12 cellular contexts compared by ENCODE assay signal in genomic region chr20:50344232-50345071, GRCh38.
DNase-seq lines count a peak whose midpoint lies in the region; ATAC-seq and TF ChIP-seq lines count a peak whose summit lies in the region.
"Had no signal": no experiment of that assay in that cellular context is flagged by ENCODE, and none has a peak within 500 bp of the region (broad histone marks: within the 10 kb centered on the region; RNA-seq: fewer than 3 reads in every experiment).

No MANE protein-coding gene starts in this region.

- WGBS in SK-N-SH (ENCODE audit: low lambda C conversion rate): 90% methylated on average over 11 of the region's 11 CpGs
- WGBS in transverse colon (ENCODE audit: low coverage in 1 of 2), 2 donors: 79 to 86% methylated on average over 4 to 11 of the region's 11 CpGs

- H3K27me3 Mint-ChIP-seq in progenitor cell of endocrine pancreas: peaks cover 5% of the 10 kb centered on the region
- H3K27me3 Mint-ChIP-seq in T-helper 2 cell treated with Interferon-gamma antibody and Interleukin-4, amounts not matched to agents 5 μg/mL and 100 μg/mL, for 36 hours (ENCODE audit: low read depth): no peaks in the 10 kb centered on the region

- no peak for TF ChIP-seq POLR2A in transverse colon (IDR thresholded peaks at IDR 0.05)

- ATAC-seq in SK-N-SH treated with all-trans-retinoic acid at 6 μM for 48 hours (no peak), GM18502 (IDR thresholded peaks at IDR 0.05; ENCODE audit: poor library complexity, unreplicated experiment) (no peak)
- ATAC-seq: stimulated activated effector memory CD8-positive, alpha-beta T cell treated with anti-CD3 and anti-CD28 coated beads, Interleukin-12 subunit alpha, Interleukin-12 subunit beta, amount 100 ng/mL, for 72 hours had no signal

- H3K27ac ChIP-seq in SK-N-SH (ENCODE audit: low read depth in 2 of 2, low read length in 1 of 2) (no peak overlapping the region), transverse colon (no peak overlapping the region)

- no peaks in the 10 kb centered on the region for H3K9me3 Mint-ChIP-seq in progenitor cell of endocrine pancreas (ENCODE audit: low read depth)
- no peaks in the 10 kb centered on the region for H3K9me3 Mint-ChIP-seq in T-helper 2 cell treated with Interferon-gamma antibody and Interleukin-4, amounts not matched to agents 5 μg/mL and 100 μg/mL, for 36 hours
- H3K9me3 Mint-ChIP-seq: stimulated activated effector memory CD8-positive, alpha-beta T cell treated with anti-CD3 and anti-CD28 coated beads, Interleukin-12 subunit alpha, Interleukin-12 subunit beta, amount 100 ng/mL, for 72 hours had no signal

- H3F3A ChIP-seq in SK-N-SH (replicated peaks; ENCODE audit: insufficient read depth): no peaks in the 10 kb centered on the region

- H3K36me3 ChIP-seq in SK-N-SH (replicated peaks in 1 of 2; ENCODE audit: control insufficient read depth in 1 of 2, insufficient read depth in 2 of 2, low read length in 1 of 2) (no peaks in the 10 kb centered on the region), transverse colon (no peaks in the 10 kb centered on the region)

- H3K36me3 Mint-ChIP-seq in progenitor cell of endocrine pancreas (ENCODE audit: insufficient read depth): no peaks in the 10 kb centered on the region
- no peaks in the 10 kb centered on the region for H3K36me3 Mint-ChIP-seq in T-helper 2 cell treated with Interferon-gamma antibody and Interleukin-4, amounts not matched to agents 5 μg/mL and 100 μg/mL, for 36 hours (ENCODE audit: low read depth)

- H3K9me2 ChIP-seq in SK-N-SH: no peaks in the 10 kb centered on the region

- no peak overlapping the region for H2AFZ ChIP-seq in SK-N-SH (ENCODE audit: low read depth)

- H4K20me1 ChIP-seq in SK-N-SH (ENCODE audit: insufficient read depth): no peaks in the 10 kb centered on the region

- peak; percentile 35; the same call in 1 of the 2 replicates for TF ChIP-seq CTCF in SK-N-SH (IDR thresholded peaks at IDR 0.05)
- peak; percentile 25 for TF ChIP-seq CTCF in cardiac fibroblast (IDR thresholded peaks at IDR 0.05; ENCODE audit: low read depth, low read length)
- TF ChIP-seq CTCF in progenitor cell of endocrine pancreas (IDR thresholded peaks at IDR 0.05; ENCODE audit: unreplicated experiment): peak; percentile 16
- no peak for TF ChIP-seq CTCF in transverse colon (IDR thresholded peaks at IDR 0.05)

- POLR2A ChIA-PET in SK-N-SH (lab: Yijun Ruan, JAX): no interaction called here

- no peak overlapping the region for H3K4me3 Mint-ChIP-seq in progenitor cell of endocrine pancreas (ENCODE audit: low read depth)
- H3K4me3 Mint-ChIP-seq in T-helper 2 cell treated with Interferon-gamma antibody and Interleukin-4, amounts not matched to agents 5 μg/mL and 100 μg/mL, for 36 hours: no peak overlapping the region
- H3K4me3 Mint-ChIP-seq: stimulated activated effector memory CD8-positive, alpha-beta T cell treated with anti-CD3 and anti-CD28 coated beads, Interleukin-12 subunit alpha, Interleukin-12 subunit beta, amount 100 ng/mL, for 72 hours had no signal

- no peak; the same call in 1 of the 2 replicates for TF ChIP-seq RAD21 in SK-N-SH (IDR thresholded peaks at IDR 0.05; ENCODE audit: low read length)

- no peak overlapping the region for H3K27ac Mint-ChIP-seq in progenitor cell of endocrine pancreas
- H3K27ac Mint-ChIP-seq in T-helper 2 cell treated with Interferon-gamma antibody and Interleukin-4, amounts not matched to agents 5 μg/mL and 100 μg/mL, for 36 hours: no peak overlapping the region
- H3K27ac Mint-ChIP-seq: stimulated activated effector memory CD8-positive, alpha-beta T cell treated with anti-CD3 and anti-CD28 coated beads, Interleukin-12 subunit alpha, Interleukin-12 subunit beta, amount 100 ng/mL, for 72 hours had no signal

- TF ChIP-seq EP300 in SK-N-SH (IDR thresholded peaks at IDR 0.05; ENCODE audit: borderline replicate concordance in 1 of 2, low read depth in 1 of 2, low read length in 1 of 2) (no peak), transverse colon (IDR thresholded peaks at IDR 0.05; ENCODE audit: low read depth) (no peak)

- no peak overlapping the region for H3K4me2 ChIP-seq in SK-N-SH

- in situ Hi-C loops in transverse colon (cut with MboI; ENCODE audit: low pct_ligation_motif_present in 1 of 4, low pct_unique_long_range_greater_than_20kb in 1 of 4, low sequenced_read_pairs in 3 of 4): loop anchor here in 1 of 4 donors (25.0 kb wide), 1 partner anchor 132 kb away; no protein-coding TSS in a partner anchor

- H3K4me1 ChIP-seq in SK-N-SH (ENCODE audit: control insufficient read depth in 1 of 2, insufficient read depth in 2 of 2, low read depth in 1 of 2, low read length in 1 of 2): peaks cover 13 to 27% of the 10 kb centered on the region in 2 experiments; a peak in 2 of 4 replicates
- peaks cover 0 to 22% (median 10%) of the 10 kb centered on the region in 4 donors for H3K4me1 ChIP-seq in transverse colon

- no peak overlapping the region for H3K9ac ChIP-seq in SK-N-SH

- H3K4me3 ChIP-seq in SK-N-SH (ENCODE audit: low read depth in 2 of 2, low read length in 1 of 2) (no peak overlapping the region), cardiac fibroblast (replicated peaks in 1 of 2; ENCODE audit: low read depth in 2 of 2, low read length in 2 of 2) (no peak overlapping the region), transverse colon (no peak overlapping the region)

- CTCF ChIA-PET in SK-N-SH (lab: Yijun Ruan, JAX): interaction anchor here (1.2 to 1.3 kb wide), 2 partner anchors 10 to 14 kb away, joined by 3 to 4 read pairs; no protein-coding TSS in a partner anchor

- DNase-seq in SK-N-SH (no peak), NAMALWA (ENCODE audit: low spot score) (peak; percentile 25), cardiac fibroblast (ENCODE audit: low read depth in 2 of 2) (no peak), progenitor cell of endocrine pancreas (ENCODE audit: low spot score, unreplicated experiment) (no peak), transverse colon (no peak)
- DNase-seq in T-helper 2 cell treated with Interferon-gamma antibody and Interleukin-4, amounts not matched to agents 5 μg/mL and 100 μg/mL, for 36 hours (ENCODE audit: low spot score): no peak
- DNase-seq: activated CD8-positive, alpha-beta memory T cell treated with anti-CD3 and anti-CD28 coated beads for 24 hours; NCI-H187 treated with DMSO at 0.1 percent for 48 hours; RPMI8226 had no signal

- intact Hi-C loops in transverse colon (cut with DNase I; ENCODE audit: low total_unique reads): no loop called here

- H3K27me3 ChIP-seq in SK-N-SH (ENCODE audit: insufficient read depth) (no peaks in the 10 kb centered on the region), transverse colon (no peaks in the 10 kb centered on the region)

- H3K79me2 ChIP-seq in SK-N-SH (ENCODE audit: insufficient read depth): no peaks in the 10 kb centered on the region

- no peaks in the 10 kb centered on the region for H3K4me1 Mint-ChIP-seq in progenitor cell of endocrine pancreas (ENCODE audit: low read depth)
- peaks cover 49% of the 10 kb centered on the region for H3K4me1 Mint-ChIP-seq in T-helper 2 cell treated with Interferon-gamma antibody and Interleukin-4, amounts not matched to agents 5 μg/mL and 100 μg/mL, for 36 hours (ENCODE audit: low read depth)

- H3K9me3 ChIP-seq in SK-N-SH (no peaks in the 10 kb centered on the region), transverse colon (no peaks in the 10 kb centered on the region)

TF ChIP-seq in SK-N-SH, 30 proteins besides CTCF, POLR2A, EP300 and RAD21 (continues in another document):
- TF ChIP-seq PBX3 (IDR thresholded peaks at IDR 0.05): no peak
- no peak for TF ChIP-seq YY1 (IDR thresholded peaks at IDR 0.05; ENCODE audit: low read depth)
- TF ChIP-seq IRF3 (IDR thresholded peaks at IDR 0.05; ENCODE audit: low read depth, low read length): no peak
- TF ChIP-seq FOSL2 (IDR thresholded peaks at IDR 0.05; ENCODE audit: borderline replicate concordance, low read depth): no peak

TF ChIP-seq in SK-N-SH treated with all-trans-retinoic acid at 6 μM for 48 hours, 23 proteins besides CTCF, POLR2A, EP300 and RAD21 (continues in another document):
- TF ChIP-seq CSDC2 (CRISPR knock-in tag; IDR thresholded peaks at IDR 0.05): no peak
- no peak for TF ChIP-seq ESRRG (CRISPR knock-in tag; IDR thresholded peaks at IDR 0.05)
- TF ChIP-seq, protein P1, sequence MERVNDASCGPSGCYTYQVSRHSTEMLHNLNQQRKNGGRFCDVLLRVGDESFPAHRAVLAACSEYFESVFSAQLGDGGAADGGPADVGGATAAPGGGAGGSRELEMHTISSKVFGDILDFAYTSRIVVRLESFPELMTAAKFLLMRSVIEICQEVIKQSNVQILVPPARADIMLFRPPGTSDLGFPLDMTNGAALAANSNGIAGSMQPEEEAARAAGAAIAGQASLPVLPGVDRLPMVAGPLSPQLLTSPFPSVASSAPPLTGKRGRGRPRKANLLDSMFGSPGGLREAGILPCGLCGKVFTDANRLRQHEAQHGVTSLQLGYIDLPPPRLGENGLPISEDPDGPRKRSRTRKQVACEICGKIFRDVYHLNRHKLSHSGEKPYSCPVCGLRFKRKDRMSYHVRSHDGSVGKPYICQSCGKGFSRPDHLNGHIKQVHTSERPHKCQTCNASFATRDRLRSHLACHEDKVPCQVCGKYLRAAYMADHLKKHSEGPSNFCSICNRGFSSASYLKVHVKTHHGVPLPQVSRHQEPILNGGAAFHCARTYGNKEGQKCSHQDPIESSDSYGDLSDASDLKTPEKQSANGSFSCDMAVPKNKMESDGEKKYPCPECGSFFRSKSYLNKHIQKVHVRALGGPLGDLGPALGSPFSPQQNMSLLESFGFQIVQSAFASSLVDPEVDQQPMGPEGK (CRISPR knock-in tag; IDR thresholded peaks at IDR 0.05; ENCODE audit: borderline replicate concordance): no peak
- no peak for TF ChIP-seq BACH2 (CRISPR knock-in tag; IDR thresholded peaks at IDR 0.05; ENCODE audit: borderline replicate concordance)
- no peak for TF ChIP-seq CREB5 (CRISPR knock-in tag; IDR thresholded peaks at IDR 0.05; ENCODE audit: low read depth)
- no peak for TF ChIP-seq OSR1 (CRISPR knock-in tag; IDR thresholded peaks at IDR 0.05)
- TF ChIP-seq SNAI2 (CRISPR knock-in tag; IDR thresholded peaks at IDR 0.05): no peak
- TF ChIP-seq ZFP3 (CRISPR knock-in tag; IDR thresholded peaks at IDR 0.05): no peak
- no peak for TF ChIP-seq ARNTL (CRISPR knock-in tag; IDR thresholded peaks at IDR 0.05; ENCODE audit: borderline replicate concordance, low read depth)
- no peak for TF ChIP-seq TCF4 (CRISPR knock-in tag; IDR thresholded peaks at IDR 0.05; ENCODE audit: borderline replicate concordance)
- TF ChIP-seq GLIS3 (CRISPR knock-in tag; IDR thresholded peaks at IDR 0.05): no peak

Comparison
In these comparisons a context has a peak if more than half of its experiments do, and no peak if none do; other contexts are left out.
1. CTCF ChIP-seq: peak in SK-N-SH (single experiment), cardiac fibroblast (single experiment) and progenitor cell of endocrine pancreas (single experiment); none in transverse colon (0 of 5).